13 cellular contexts compared by ENCODE assay signal in the genomic region with DNA sequence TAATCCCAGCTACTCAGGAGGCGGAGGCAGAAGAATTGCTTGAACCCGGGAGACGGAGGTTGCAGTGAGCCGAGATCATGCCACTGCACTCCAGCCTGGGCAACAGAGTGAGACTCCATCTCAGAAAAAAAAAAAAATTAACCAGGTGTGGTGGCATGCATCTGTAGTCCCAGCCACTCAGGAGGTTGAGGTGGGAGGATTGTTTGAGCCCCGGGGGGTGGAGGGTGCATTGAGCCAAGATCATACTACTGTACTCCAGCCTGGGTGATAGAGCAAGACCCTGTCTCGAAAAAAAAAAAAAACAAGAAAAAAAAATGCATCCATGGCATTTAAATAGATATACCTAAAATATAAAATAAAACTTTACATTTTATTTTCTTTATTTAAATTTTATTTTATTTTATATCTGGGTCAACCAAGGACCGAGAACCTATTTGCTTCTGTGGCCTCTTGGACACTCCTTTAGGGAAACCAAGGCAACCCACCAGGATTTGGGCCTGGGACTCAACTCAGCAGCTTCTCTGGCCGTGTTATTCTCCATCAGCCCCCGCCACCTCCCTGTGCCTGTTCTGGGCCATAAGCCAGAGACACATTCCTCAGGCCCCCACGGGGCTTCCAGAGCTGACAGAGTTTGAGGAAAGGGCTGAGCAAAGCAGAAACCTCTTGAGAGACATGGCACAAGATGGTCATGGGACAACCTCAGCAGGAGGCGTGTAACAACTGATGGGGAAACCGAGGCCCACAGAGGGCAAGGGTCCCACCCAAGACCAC. TPM values are rescaled to one million over a fixed set of nuclear protein-coding genes. Genes with fewer than 3 reads are reported as not detected.
DNase-seq lines count a peak whose midpoint lies in the region; ATAC-seq and TF ChIP-seq lines count a peak whose summit lies in the region.
"Had no signal": no experiment of that assay in that cellular context is flagged by ENCODE, and none has a peak within 500 bp of the region (broad histone marks: within the 10 kb centered on the region; RNA-seq: fewer than 3 reads in every experiment).

No MANE protein-coding gene starts in this region.

- peaks cover 6 to 61% (median 33%) of the 10 kb centered on the region in 10 experiments; a peak in 19 of 20 replicates for H3K4me1 ChIP-seq in BLaER1 treated with 17β-estradiol and CSF1 and Interleukin-3, amounts not matched to agents 10 nM and 100 nM
- H3K4me1 ChIP-seq in heart right ventricle (peaks cover 4 to 98% (median 51%) of the 10 kb centered on the region in 9 donors), psoas muscle (peaks cover 48% of the 10 kb centered on the region), PC-9 (replicated peaks; ENCODE audit: insufficient read depth) (no peaks in the 10 kb centered on the region)
- no peaks in the 10 kb centered on the region for H3K4me1 ChIP-seq in naive thymus-derived CD4-positive, alpha-beta T cell (ENCODE audit: control insufficient read depth in 2 of 2, insufficient read depth in 2 of 2, low read length in 2 of 2)

- DNase-seq in astrocyte of the spinal cord (ENCODE audit: low read depth, low spot score) (peak; percentile 59), heart right ventricle (peak; percentile 67 to 80), psoas muscle (peak; percentile 41 to 83), PC-9 (no peak)
- no peak for DNase-seq in naive thymus-derived CD8-positive, alpha-beta T cell
- no peak for DNase-seq in naive thymus-derived CD4-positive, alpha-beta T cell
- DNase-seq in stimulated activated CD4-positive, alpha-beta T cell treated with anti-CD3 and anti-CD28 coated beads, Interleukin-1b, Interleukin-23, amount 100 ng/mL, for 48 hours, result no peak
- DNase-seq: activated T-cell treated with anti-CD3 and anti-CD28 coated beads, Interleukin-2, amount 50 U/mL, for 72 hours; HFFc6; Kasumi-1; stimulated activated naive CD4-positive, alpha-beta T cell treated with Interleukin-2 at 50 U/mL for 16 hours had no signal

- peak overlapping the region in 7 of 11 experiments; percentile 4 to 49 (median 32); a peak in 8 of 22 replicates for H3K4me2 ChIP-seq in BLaER1 treated with 17β-estradiol and CSF1 and Interleukin-3, amounts not matched to agents 10 nM and 100 nM
- H3K4me2 ChIP-seq in PC-9, result no peak overlapping the region

- H3K36me3 ChIP-seq in BLaER1 treated with 17β-estradiol and CSF1 and Interleukin-3, amounts not matched to agents 10 nM and 100 nM, result peaks cover 0 to 39% (median 3%) of the 10 kb centered on the region in 11 experiments; a peak in 8 of 22 replicates
- H3K36me3 ChIP-seq in heart right ventricle, result peaks cover 0 to 18% (median 0%) of the 10 kb centered on the region in 9 donors
- H3K36me3 ChIP-seq in psoas muscle (ENCODE audit: insufficient read depth in 1 of 2, low read depth in 1 of 2), result peaks cover 0 to 28% of the 10 kb centered on the region in 2 donors
- no peaks in the 10 kb centered on the region for H3K36me3 ChIP-seq in naive thymus-derived CD4-positive, alpha-beta T cell (ENCODE audit: control insufficient read depth in 2 of 3, insufficient read depth in 3 of 3, low read length in 3 of 3)
- no peaks in the 10 kb centered on the region for H3K36me3 ChIP-seq in PC-9 (ENCODE audit: low read depth)

- no TSS peak for BruUV-seq in PC-9 (replicated peaks; lab: Mats Ljungman, UMichigan)

- CTCF ChIA-PET in naive thymus-derived CD4-positive, alpha-beta T cell (lab: Charles Lee), result interaction anchor here (0.7 kb wide), 1 partner anchor 1160 kb away, joined by 3 read pairs; a partner anchor contains a TSS
- CTCF ChIA-PET in PC-9 (lab: Charles Lee), result interaction anchor here (1.2 kb wide), 1 partner anchor 14 kb away, joined by 5 read pairs; no protein-coding TSS in a partner anchor

- H3K9me3 ChIP-seq in BLaER1 treated with 17β-estradiol and CSF1 and Interleukin-3, amounts not matched to agents 10 nM and 100 nM (replicated peaks in 1 of 11), result no peaks in the 10 kb centered on the region
- H3K9me3 ChIP-seq in heart right ventricle (no peaks in the 10 kb centered on the region), psoas muscle (no peaks in the 10 kb centered on the region), PC-9 (ENCODE audit: insufficient read depth, low read depth) (no peaks in the 10 kb centered on the region)
- H3K9me3 ChIP-seq in naive thymus-derived CD4-positive, alpha-beta T cell (ENCODE audit: control insufficient read depth in 2 of 3, low read length in 3 of 3), result no peaks in the 10 kb centered on the region

- no peaks in the 10 kb centered on the region for H3K27me3 Mint-ChIP-seq in naive thymus-derived CD8-positive, alpha-beta T cell
- H3K27me3 Mint-ChIP-seq in naive thymus-derived CD4-positive, alpha-beta T cell, result peaks cover 0 to 11% (median 0%) of the 10 kb centered on the region in 5 donors

- H3K9me3 Mint-ChIP-seq in naive thymus-derived CD8-positive, alpha-beta T cell, result no peaks in the 10 kb centered on the region
- no peaks in the 10 kb centered on the region for H3K9me3 Mint-ChIP-seq in naive thymus-derived CD4-positive, alpha-beta T cell
- H3K9me3 Mint-ChIP-seq: activated T-cell treated with anti-CD3 and anti-CD28 coated beads, Interleukin-2, amount 50 U/mL, for 72 hours; HFFc6 had no signal

- H3F3A ChIP-seq in PC-9 (ENCODE audit: insufficient read depth, low read depth), result peaks cover 8% of the 10 kb centered on the region

- H3K4me1 Mint-ChIP-seq in naive thymus-derived CD8-positive, alpha-beta T cell, result peaks cover 0 to 7% (median 4%) of the 10 kb centered on the region in 4 donors
- H3K4me1 Mint-ChIP-seq in naive thymus-derived CD4-positive, alpha-beta T cell, result peaks cover 0 to 7% (median 1%) of the 10 kb centered on the region in 7 donors
- H3K4me1 Mint-ChIP-seq: CD14-positive monocyte had no signal

- H2AFZ ChIP-seq in PC-9, result no peak overlapping the region

- no peak overlapping the region for H3K4me3 ChIP-seq in BLaER1 treated with 17β-estradiol and CSF1 and Interleukin-3, amounts not matched to agents 10 nM and 100 nM
- H3K4me3 ChIP-seq in astrocyte of the spinal cord (ENCODE audit: low read depth, low read length) (no peak overlapping the region), heart right ventricle (no peak overlapping the region), psoas muscle (no peak overlapping the region), PC-9 (no peak overlapping the region)
- no peak overlapping the region for H3K4me3 ChIP-seq in naive thymus-derived CD4-positive, alpha-beta T cell (ENCODE audit: low read length)

- no peak overlapping the region for H3K4me3 Mint-ChIP-seq in naive thymus-derived CD8-positive, alpha-beta T cell
- no peak overlapping the region for H3K4me3 Mint-ChIP-seq in naive thymus-derived CD4-positive, alpha-beta T cell
- H3K4me3 Mint-ChIP-seq: activated T-cell treated with anti-CD3 and anti-CD28 coated beads, Interleukin-2, amount 50 U/mL, for 72 hours; CD14-positive monocyte; HFFc6 had no signal

- H3K9ac ChIP-seq in BLaER1 treated with 17β-estradiol and CSF1 and Interleukin-3, amounts not matched to agents 10 nM and 100 nM, result no peak overlapping the region

- in situ Hi-C loops in astrocyte of the spinal cord (cut with HindIII; ENCODE audit: low sequenced_read_pairs), result no loop called here

- intact Hi-C loops in heart right ventricle (cut with DNase I) (no loop called here), psoas muscle (cut with DNase I) (no loop called here), PC-9 (cut with micrococcal nuclease; ENCODE audit: unreplicated experiment) (no loop called here)
- intact Hi-C loops in naive thymus-derived CD4-positive, alpha-beta T cell (cut with micrococcal nuclease), result no loop called here

- H3K27me3 ChIP-seq in BLaER1 treated with 17β-estradiol and CSF1 and Interleukin-3, amounts not matched to agents 10 nM and 100 nM, result peaks cover 0 to 5% (median 0%) of the 10 kb centered on the region in 11 experiments; a peak in 1 of 22 replicates
- no peaks in the 10 kb centered on the region for H3K27me3 ChIP-seq in heart right ventricle
- no peaks in the 10 kb centered on the region for H3K27me3 ChIP-seq in psoas muscle (ENCODE audit: insufficient read depth in 3 of 3, low read length in 2 of 3)
- no peaks in the 10 kb centered on the region for H3K27me3 ChIP-seq in naive thymus-derived CD4-positive, alpha-beta T cell (ENCODE audit: control insufficient read depth in 2 of 2, insufficient read depth in 2 of 2, low read length in 2 of 2)
- no peaks in the 10 kb centered on the region for H3K27me3 ChIP-seq in PC-9 (ENCODE audit: insufficient read depth, low read depth)

- H3K79me2 ChIP-seq in PC-9 (ENCODE audit: low read depth), result no peaks in the 10 kb centered on the region

- TF ChIP-seq CTCF in astrocyte of the spinal cord (IDR thresholded peaks at IDR 0.05; ENCODE audit: low read depth, low read length), result no peak
- no peak for TF ChIP-seq CTCF in heart right ventricle (IDR thresholded peaks at IDR 0.05)
- TF ChIP-seq CTCF in psoas muscle (IDR thresholded peaks at IDR 0.05), result no peak
- no peak for TF ChIP-seq CTCF in PC-9 (conservative IDR thresholded peaks at IDR 0.05)

- H3K27ac Mint-ChIP-seq in naive thymus-derived CD8-positive, alpha-beta T cell, result no peak overlapping the region
- no peak overlapping the region for H3K27ac Mint-ChIP-seq in naive thymus-derived CD4-positive, alpha-beta T cell
- H3K27ac Mint-ChIP-seq: activated T-cell treated with anti-CD3 and anti-CD28 coated beads, Interleukin-2, amount 50 U/mL, for 72 hours; CD14-positive monocyte; HFFc6 had no signal

- ATAC-seq in heart right ventricle (peak; percentile 11 to 75 (median 60)), psoas muscle (peak in 2 of 4 donors; percentile 11 to 13)
- ATAC-seq in naive thymus-derived CD8-positive, alpha-beta T cell, result no peak
- no peak for ATAC-seq in naive thymus-derived CD4-positive, alpha-beta T cell
- ATAC-seq: activated T-cell treated with anti-CD3 and anti-CD28 coated beads, Interleukin-2, amount 50 U/mL, for 72 hours had no signal

- POLR2A ChIA-PET in naive thymus-derived CD8-positive, alpha-beta T cell (lab: Charles Lee), result interaction anchor here (0.6 kb wide), 1 partner anchor 413 kb away, joined by 3 read pairs; no protein-coding TSS in a partner anchor
- POLR2A ChIA-PET in naive thymus-derived CD4-positive, alpha-beta T cell (lab: Charles Lee), result interaction anchor here (0.5 to 0.7 kb wide), 2 partner anchors 123 to 280 kb away, joined by 3 read pairs; no protein-coding TSS in a partner anchor
- POLR2A ChIA-PET in PC-9 (lab: Charles Lee; ENCODE audit: unreplicated experiment), result no interaction called here

- H3K9me2 ChIP-seq in PC-9 (ENCODE audit: insufficient read depth), result no peaks in the 10 kb centered on the region

- 40 to 48% methylated on average over 12 of the region's 12 CpGs for WGBS in heart right ventricle, 2 donors
- 52 to 56% (median 54%) methylated on average over 12 of the region's 12 CpGs for WGBS in psoas muscle, 3 donors

- no peak overlapping the region for H3K27ac ChIP-seq in BLaER1 treated with 17β-estradiol and CSF1 and Interleukin-3, amounts not matched to agents 10 nM and 100 nM
- H3K27ac ChIP-seq in heart right ventricle, result peak overlapping the region; percentile 9 to 93 (median 74)
- peak overlapping the region; percentile 90 for H3K27ac ChIP-seq in psoas muscle
- no peak overlapping the region for H3K27ac ChIP-seq in naive thymus-derived CD4-positive, alpha-beta T cell (ENCODE audit: low read depth, low read length)
- H3K27ac ChIP-seq in PC-9, result no peak overlapping the region

- peaks cover 0 to 7% (median 0%) of the 10 kb centered on the region in 3 donors for H3K36me3 Mint-ChIP-seq in naive thymus-derived CD8-positive, alpha-beta T cell
- peaks cover 0 to 12% (median 4%) of the 10 kb centered on the region in 5 donors for H3K36me3 Mint-ChIP-seq in naive thymus-derived CD4-positive, alpha-beta T cell
- H3K36me3 Mint-ChIP-seq: CD14-positive monocyte had no signal

- H4K20me1 ChIP-seq in BLaER1 treated with 17β-estradiol and CSF1 and Interleukin-3, amounts not matched to agents 10 nM and 100 nM, result no peaks in the 10 kb centered on the region
- H4K20me1 ChIP-seq in PC-9 (ENCODE audit: insufficient read depth), result no peaks in the 10 kb centered on the region

RNA-seq across cellular contexts. Expression of a gene that starts 6.2 kb away (rescaled TPM):
- total RNA-seq in heart right ventricle, result 100 to 1,000 TPM; 137 to 219 (median 150) TPM
- 100 to 1,000 TPM in 1 of 2 donors, 10 to 100 TPM in 1; 83.7 to 207 TPM for polyA plus RNA-seq in heart right ventricle
- total RNA-seq in psoas muscle, result 100 to 1,000 TPM; 102 to 150 (median 129) TPM
- polyA plus RNA-seq in psoas muscle, result 100 to 1,000 TPM in 2 of 3 donors, 10 to 100 TPM in 1; 36.6 to 196 (median 165) TPM
- total RNA-seq in naive thymus-derived CD8-positive, alpha-beta T cell, result 1 to 10 TPM; 3.6 to 4.3 TPM
- 1 to 10 TPM; 6.1 to 9.1 (median 6.4) TPM for polyA plus RNA-seq in naive thymus-derived CD8-positive, alpha-beta T cell
- total RNA-seq in naive thymus-derived CD4-positive, alpha-beta T cell, result 1 to 10 TPM; 2.0 to 3.2 (median 2.9) TPM
- polyA plus RNA-seq in naive thymus-derived CD4-positive, alpha-beta T cell, result 1 to 10 TPM; 4.3 to 7.2 TPM
- total RNA-seq in PC-9 (2021), result 7.6 and 10.1 TPM in 2 replicates

RNA-seq across cellular contexts. Expression of a gene that starts 36.0 kb away (rescaled TPM):
- total RNA-seq in heart right ventricle, result 10 to 100 TPM; 16.9 to 27.4 (median 21.7) TPM
- polyA plus RNA-seq in heart right ventricle, result 10 to 100 TPM; 33.6 to 42.6 TPM
- total RNA-seq in psoas muscle, result 10 to 100 TPM; 14.7 to 28.4 (median 22.8) TPM
- polyA plus RNA-seq in psoas muscle, result 10 to 100 TPM; 25.8 to 43.3 (median 26.2) TPM
- 10 to 100 TPM; 46.7 to 53.3 TPM for total RNA-seq in naive thymus-derived CD8-positive, alpha-beta T cell
- 10 to 100 TPM; 28.7 to 36.6 (median 33.9) TPM for polyA plus RNA-seq in naive thymus-derived CD8-positive, alpha-beta T cell
- total RNA-seq in naive thymus-derived CD4-positive, alpha-beta T cell, result 10 to 100 TPM; 33.6 to 51.8 (median 49.4) TPM
- polyA plus RNA-seq in naive thymus-derived CD4-positive, alpha-beta T cell, result 10 to 100 TPM; 41.4 to 48.1 TPM
- total RNA-seq in PC-9 (2021), result 39.7 and 45.3 TPM in 2 replicates

RNA-seq across cellular contexts. Expression of a gene that starts 52.6 kb away (rescaled TPM):
- total RNA-seq in heart right ventricle (10 to 100 TPM in 8 of 10 donors, 1 to 10 TPM in 2; 8.5 to 13.3 (median 11.5) TPM), psoas muscle (1 to 10 TPM; 7.0 to 9.3 (median 7.7) TPM), PC-9 (2021) (20.0 and 22.7 TPM in 2 replicates)
- polyA plus RNA-seq in heart right ventricle (1 to 10 TPM; 3.5 to 8.0 TPM), psoas muscle (1 to 10 TPM; 3.8 to 6.6 (median 3.9) TPM)
- total RNA-seq in naive thymus-derived CD8-positive, alpha-beta T cell, result 10 to 100 TPM; 33.5 to 33.8 TPM
- 10 to 100 TPM; 11.9 to 17.9 (median 14.8) TPM for polyA plus RNA-seq in naive thymus-derived CD8-positive, alpha-beta T cell
- 10 to 100 TPM; 24.6 to 37.8 (median 27.2) TPM for total RNA-seq in naive thymus-derived CD4-positive, alpha-beta T cell
- polyA plus RNA-seq in naive thymus-derived CD4-positive, alpha-beta T cell, result 10 to 100 TPM; 13.5 to 21.6 TPM

Comparison
In these comparisons a context has a peak if more than half of its experiments do, and no peak if none do; other contexts are left out.
1. H3K27ac ChIP-seq: peak in heart right ventricle (10 of 10) and psoas muscle (single experiment); none in BLaER1 treated with 17β-estradiol and CSF1 and Interleukin-3, amounts not matched to agents 10 nM and 100 nM (0 of 11), naive thymus-derived CD4-positive, alpha-beta T cell (single experiment) and PC-9 (single experiment).
2. DNase-seq: peak in astrocyte of the spinal cord (single experiment), heart right ventricle (2 of 2) and psoas muscle (2 of 2); none in naive thymus-derived CD8-positive, alpha-beta T cell (0 of 10), naive thymus-derived CD4-positive, alpha-beta T cell (0 of 9), PC-9 (0 of 2) and stimulated activated CD4-positive, alpha-beta T cell treated with anti-CD3 and anti-CD28 coated beads, Interleukin-1b, Interleukin-23, amount 100 ng/mL, for 48 hours (single experiment).
3. ATAC-seq: peak in heart right ventricle (8 of 8); none in naive thymus-derived CD8-positive, alpha-beta T cell (0 of 2) and naive thymus-derived CD4-positive, alpha-beta T cell (single experiment).